In genomic region chr5:176837707-176838115, GRCh38 we compare ENCODE assay signal across 1 cellular context.
TF ChIP-seq lines count a peak whose summit lies in the region.

No MANE protein-coding gene starts in this region.

TF ChIP-seq in HepG2, 621 proteins besides CTCF, POLR2A, EP300 and RAD21 (continued from another document and continues in another):
- TF ChIP-seq HNF1A (IDR thresholded peaks at IDR 0.05; ENCODE audit: low read depth): no peak
- peak; percentile 94 for TF ChIP-seq HNF1A (CRISPR knock-in tag; IDR thresholded peaks at IDR 0.05; ENCODE audit: borderline replicate concordance)
- TF ChIP-seq ZNF792 (CRISPR knock-in tag; IDR thresholded peaks at IDR 0.05): peak; percentile 100
- peak; percentile 100 for TF ChIP-seq ZNF414 (CRISPR knock-in tag; IDR thresholded peaks at IDR 0.05)
- TF ChIP-seq ZNF260 (CRISPR knock-in tag; IDR thresholded peaks at IDR 0.05; ENCODE audit: borderline replicate concordance, low read depth): peak; percentile 87; the same call in 1 of the 2 replicates
- TF ChIP-seq EHMT2 (IDR thresholded peaks at IDR 0.05; ENCODE audit: borderline replicate concordance, low read depth, low read length): peak; percentile 100
- TF ChIP-seq ZKSCAN5 (CRISPR knock-in tag; IDR thresholded peaks at IDR 0.05): peak; percentile 97
- peak; percentile 95 for TF ChIP-seq RXRA (CRISPR knock-in tag; IDR thresholded peaks at IDR 0.05)
- peak; percentile 100 for TF ChIP-seq ZNF280D (CRISPR knock-in tag; IDR thresholded peaks at IDR 0.05)
- TF ChIP-seq ZNF136 (CRISPR knock-in tag; IDR thresholded peaks at IDR 0.05; ENCODE audit: low read depth): peak; percentile 100
- peak; percentile 92 for TF ChIP-seq GATAD1 (CRISPR knock-in tag; IDR thresholded peaks at IDR 0.05)
- TF ChIP-seq MXD1 (CRISPR knock-in tag; IDR thresholded peaks at IDR 0.05): peak; percentile 100
- TF ChIP-seq REPIN1 (CRISPR knock-in tag; IDR thresholded peaks at IDR 0.05; ENCODE audit: borderline replicate concordance, low read depth): peak; percentile 100
- peak; percentile 98 for TF ChIP-seq E2F5 (CRISPR knock-in tag; conservative IDR thresholded peaks at IDR 0.05)
- TF ChIP-seq ZNF737 (CRISPR knock-in tag; IDR thresholded peaks at IDR 0.05; ENCODE audit: borderline replicate concordance): peak; percentile 100
- peak; percentile 99 for TF ChIP-seq ZC3H4 (CRISPR knock-in tag; IDR thresholded peaks at IDR 0.05; ENCODE audit: borderline replicate concordance)
- TF ChIP-seq ZNF614 (CRISPR knock-in tag; IDR thresholded peaks at IDR 0.05; ENCODE audit: borderline replicate concordance): peak; percentile 100
- TF ChIP-seq HNRNPK (IDR thresholded peaks at IDR 0.05; ENCODE audit: low read depth, low read length, poor library complexity, severe bottlenecking): no peak
- peak; percentile 99 for TF ChIP-seq MYNN (CRISPR knock-in tag; IDR thresholded peaks at IDR 0.05; ENCODE audit: low read depth)
- no peak for TF ChIP-seq TCF7 (IDR thresholded peaks at IDR 0.05; ENCODE audit: low read depth)
- TF ChIP-seq ZNF276 (CRISPR knock-in tag; IDR thresholded peaks at IDR 0.05; ENCODE audit: low read depth): peak; percentile 99
- TF ChIP-seq NCOA2 (CRISPR knock-in tag; IDR thresholded peaks at IDR 0.05): peak; percentile 97
- peak; percentile 98 for TF ChIP-seq HOMEZ (CRISPR knock-in tag; IDR thresholded peaks at IDR 0.05; ENCODE audit: low read depth)
- TF ChIP-seq ZNF317 (CRISPR knock-in tag; IDR thresholded peaks at IDR 0.05): peak; percentile 97
- TF ChIP-seq CCAR2 (optimal IDR thresholded peaks at IDR 0.05; ENCODE audit: low read depth, low read length): no peak
- TF ChIP-seq ZBTB38 (CRISPR knock-in tag; IDR thresholded peaks at IDR 0.05): peak; percentile 100
- peak; percentile 99 for TF ChIP-seq RFXAP (CRISPR knock-in tag; IDR thresholded peaks at IDR 0.05; ENCODE audit: borderline replicate concordance)
- TF ChIP-seq BRD4 (CRISPR knock-in tag; IDR thresholded peaks at IDR 0.05): peak; percentile 97
- peak; percentile 100 for TF ChIP-seq ZSCAN30 (CRISPR knock-in tag; IDR thresholded peaks at IDR 0.05)
- TF ChIP-seq SMARCE1 (IDR thresholded peaks at IDR 0.05; ENCODE audit: borderline replicate concordance): no peak
- peak; percentile 100 for TF ChIP-seq ZNF704 (CRISPR knock-in tag; IDR thresholded peaks at IDR 0.05; ENCODE audit: borderline replicate concordance)
- peak; percentile 88 for TF ChIP-seq MAX (IDR thresholded peaks at IDR 0.05)
- no peak for TF ChIP-seq ARNT (IDR thresholded peaks at IDR 0.05)
- no peak for TF ChIP-seq USF2 (IDR thresholded peaks at IDR 0.05; ENCODE audit: low read depth, low read length)
- TF ChIP-seq USF2 (CRISPR knock-in tag; IDR thresholded peaks at IDR 0.05; ENCODE audit: borderline replicate concordance): peak; percentile 69; the same call in 1 of the 2 replicates
- TF ChIP-seq MED13 (CRISPR knock-in tag; IDR thresholded peaks at IDR 0.05): peak; percentile 100
- no peak for TF ChIP-seq PCBP1 (IDR thresholded peaks at IDR 0.05; ENCODE audit: borderline replicate concordance, low read depth, low read length)
- TF ChIP-seq MYPOP (CRISPR knock-in tag; IDR thresholded peaks at IDR 0.05): peak; percentile 99
- TF ChIP-seq ZBTB26 (CRISPR knock-in tag; IDR thresholded peaks at IDR 0.05; ENCODE audit: borderline replicate concordance): peak; percentile 100
- peak; percentile 67 for TF ChIP-seq HNF4A (CRISPR knock-in tag; IDR thresholded peaks at IDR 0.05)
- peak; percentile 100 for TF ChIP-seq ZNF772 (CRISPR knock-in tag; IDR thresholded peaks at IDR 0.05)
- peak; percentile 100 for TF ChIP-seq ZNF33B (CRISPR knock-in tag; IDR thresholded peaks at IDR 0.05)
- peak; percentile 100 for TF ChIP-seq ZNF446 (CRISPR knock-in tag; IDR thresholded peaks at IDR 0.05)
